Comparison of ENCODE assay signal across 8 cellular contexts in the genomic region with DNA sequence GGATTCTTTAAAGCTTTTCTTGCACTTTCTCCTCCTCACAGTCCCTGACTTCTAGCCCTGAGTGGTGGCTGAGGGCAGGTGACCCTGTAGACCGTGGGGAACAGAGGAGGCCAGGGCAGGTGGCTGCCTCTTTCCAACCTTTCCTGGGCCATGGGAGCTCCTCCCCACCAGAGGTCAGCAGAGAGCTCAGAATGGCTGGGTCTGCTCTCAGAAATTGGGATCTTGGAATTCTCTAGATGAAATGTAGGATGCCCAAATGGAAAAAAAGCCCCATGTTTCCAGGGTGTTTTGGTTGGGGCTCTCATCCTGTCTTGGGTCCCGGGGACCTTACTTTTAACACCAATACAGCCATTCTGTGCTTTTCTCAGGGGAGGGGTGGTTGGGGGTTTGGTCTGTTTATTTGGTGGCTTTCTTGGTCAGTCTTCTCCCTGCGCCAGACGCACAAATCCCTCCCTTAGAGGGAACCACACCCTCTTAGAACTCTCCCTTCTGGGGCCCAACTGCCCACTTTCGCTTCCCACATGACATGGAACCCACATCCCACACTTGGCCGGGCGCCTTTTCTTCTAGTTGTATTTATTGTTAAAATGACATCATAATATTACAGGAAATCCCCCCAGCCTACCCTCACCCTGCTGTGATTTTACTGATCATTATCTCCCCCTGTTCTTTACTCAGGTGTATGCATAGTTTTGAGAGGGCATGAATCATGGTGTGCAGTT. TPM values are rescaled to one million over a fixed set of nuclear protein-coding genes. Genes with fewer than 3 reads are reported as not detected.
A peak's percentile ranks its signal among the peaks of the same experiment; 100 is the strongest.
DNase-seq lines count a peak whose midpoint lies in the region; ATAC-seq and TF ChIP-seq lines count a peak whose summit lies in the region.

No MANE protein-coding gene starts in this region.

- no peak overlapping the region for H4K8ac ChIP-seq in H9 (replicated peaks; ENCODE audit: insufficient read length, low read depth, low read length)

- CTCF ChIA-PET in activated CD4-positive, alpha-beta memory T cell treated with anti-CD3 and anti-CD28 coated beads for 36 hours (lab: Charles Lee): interaction anchor here (0.7 to 2.1 kb wide), 28 partner anchors 10 to 585 kb away, joined by 3 to 14 read pairs (median 4); a partner anchor contains a TSS

- no peak overlapping the region for H2BK12ac ChIP-seq in H9 (ENCODE audit: insufficient read length, low read depth, low read length)

- H3K23ac ChIP-seq in H9 (ENCODE audit: insufficient read length, low read depth, low read length): no peak overlapping the region

- H3K4me2 ChIP-seq in H9 (ENCODE audit: insufficient read depth, insufficient read length, low read length): no peak overlapping the region

- H3K79me2 ChIP-seq in H9 (ENCODE audit: insufficient read depth, low read length): no peaks in the 10 kb centered on the region

- H3K27ac Mint-ChIP-seq in H9 (peak overlapping the region in 1 of 3 experiments; percentile 50; a peak in 2 of 7 replicates), endothelial cell (ENCODE audit: unreplicated experiment) (no peak overlapping the region)
- no peak overlapping the region for H3K27ac Mint-ChIP-seq in activated CD4-positive, alpha-beta memory T cell treated with anti-CD3 and anti-CD28 coated beads for 36 hours

- peaks cover 1% of the 10 kb centered on the region for H3K27me3 Mint-ChIP-seq in H9 (ENCODE audit: low read depth)
- peaks cover 2% of the 10 kb centered on the region for H3K27me3 Mint-ChIP-seq in activated CD4-positive, alpha-beta memory T cell treated with anti-CD3 and anti-CD28 coated beads for 36 hours
- peaks cover 3% of the 10 kb centered on the region for H3K27me3 Mint-ChIP-seq in endothelial cell (ENCODE audit: unreplicated experiment)

- H3K4me1 Mint-ChIP-seq in H9 (peaks cover 25 to 30% of the 10 kb centered on the region in 2 experiments), endothelial cell (ENCODE audit: unreplicated experiment) (peaks cover 29% of the 10 kb centered on the region)
- peaks cover 9% of the 10 kb centered on the region for H3K4me1 Mint-ChIP-seq in activated CD4-positive, alpha-beta memory T cell treated with anti-CD3 and anti-CD28 coated beads for 36 hours (ENCODE audit: low read depth)

- peaks cover 2 to 3% of the 10 kb centered on the region in 2 experiments; a peak in 3 of 5 replicates for H3K9me3 Mint-ChIP-seq in H9
- H3K9me3 Mint-ChIP-seq in activated CD4-positive, alpha-beta memory T cell treated with anti-CD3 and anti-CD28 coated beads for 36 hours: no peaks in the 10 kb centered on the region
- no peaks in the 10 kb centered on the region for H3K9me3 Mint-ChIP-seq in endothelial cell (ENCODE audit: unreplicated experiment)

- no peak overlapping the region for H3K9ac ChIP-seq in H9 (ENCODE audit: extremely low read depth, insufficient read length, low read length)

- no peak overlapping the region for H4K91ac ChIP-seq in H9 (ENCODE audit: insufficient read length, low read depth, low read length)

- intact Hi-C loops in activated CD4-positive, alpha-beta memory T cell treated with anti-CD3 and anti-CD28 coated beads for 36 hours (cut with micrococcal nuclease): loop anchor here (1.0 to 5.0 kb wide), 4 partner anchors 352 to 627 kb away; no protein-coding TSS in a partner anchor
- intact Hi-C loops in transverse colon (cut with DNase I; ENCODE audit: low total_unique reads): loop anchor here (5.0 kb wide), 2 partner anchors 337 to 352 kb away; no protein-coding TSS in a partner anchor

- POLR2A ChIA-PET in activated CD4-positive, alpha-beta memory T cell treated with anti-CD3 and anti-CD28 coated beads for 36 hours (lab: Charles Lee): no interaction called here

- no peak overlapping the region for H3K56ac ChIP-seq in H9 (ENCODE audit: insufficient read length, low read depth, low read length)

- H3T11ph ChIP-seq in H9 (ENCODE audit: low read length): no peak overlapping the region

- H2AK5ac ChIP-seq in H9 (ENCODE audit: insufficient read length, low read length): no peak overlapping the region

- TF ChIP-seq POLR2A in transverse colon (IDR thresholded peaks at IDR 0.05): no peak

- no peak overlapping the region for H2BK120ac ChIP-seq in H9 (ENCODE audit: low read depth, low read length, poor library complexity, severe bottlenecking)

- DNase-seq in CD1c-positive myeloid dendritic cell (ENCODE audit: extremely low spot score) (peak; percentile 60), H9 (peak; percentile 77), NCI-H69 (lab: John Stamatoyannopoulos, UW) (peak; percentile 63), endothelial cell (ENCODE audit: low spot score) (peak; percentile 87), middle frontal gyrus (ENCODE audit: extremely low spot score, low spot score) (peak; percentile 11), transverse colon (peak; percentile 75)
- DNase-seq in activated CD4-positive, alpha-beta memory T cell treated with anti-CD3 and anti-CD28 coated beads for 36 hours: peak; percentile 64

- no peak overlapping the region for H2BK20ac ChIP-seq in H9 (ENCODE audit: low read depth, low read length, poor library complexity, severe bottlenecking)

- H3K4me3 Mint-ChIP-seq in H9: no peak overlapping the region
- no peak overlapping the region for H3K4me3 Mint-ChIP-seq in activated CD4-positive, alpha-beta memory T cell treated with anti-CD3 and anti-CD28 coated beads for 36 hours
- no peak overlapping the region for H3K4me3 Mint-ChIP-seq in endothelial cell (ENCODE audit: unreplicated experiment)

- TF ChIP-seq CTCF in H9 (conservative IDR thresholded peaks at IDR 0.05): peak; percentile 90
- peak; percentile 83 for TF ChIP-seq CTCF in endothelial cell (IDR thresholded peaks at IDR 0.05; ENCODE audit: unreplicated experiment)
- peak; percentile 81 to 88 (median 85) for TF ChIP-seq CTCF in transverse colon (IDR thresholded peaks at IDR 0.05)

- H3K23me2 ChIP-seq in H9 (ENCODE audit: insufficient read length, low read depth, low read length, poor library complexity, severe bottlenecking): no peaks in the 10 kb centered on the region

- H3K36me3 Mint-ChIP-seq in H9 (ENCODE audit: insufficient read depth in 1 of 3, low read depth in 3 of 3) (peaks cover 4 to 7% (median 5%) of the 10 kb centered on the region in 3 experiments; a peak in 5 of 7 replicates), endothelial cell (ENCODE audit: low read depth, unreplicated experiment) (no peaks in the 10 kb centered on the region)
- no peaks in the 10 kb centered on the region for H3K36me3 Mint-ChIP-seq in activated CD4-positive, alpha-beta memory T cell treated with anti-CD3 and anti-CD28 coated beads for 36 hours

- WGBS in H9 (ENCODE audit: extremely low coverage, insufficient read length, low lambda C conversion rate): no CpG with 5 or more reads among the region's 7 CpGs
- WGBS in transverse colon (ENCODE audit: low coverage in 1 of 2), 2 donors: 33 to 38% methylated on average over 7 of the region's 7 CpGs

- no peaks in the 10 kb centered on the region for H3K79me1 ChIP-seq in H9 (ENCODE audit: insufficient read depth, low read depth, low read length, poor library complexity, severe bottlenecking)

- H3K36me3 ChIP-seq in transverse colon: no peaks in the 10 kb centered on the region

- H3K27me3 ChIP-seq in H9 (ENCODE audit: insufficient read depth, low read length) (no peaks in the 10 kb centered on the region), transverse colon (peaks cover 6% of the 10 kb centered on the region)

- no peak overlapping the region for H3K27ac ChIP-seq in H9 (ENCODE audit: insufficient read length, low read depth, low read length)
- H3K27ac ChIP-seq in transverse colon: no peak overlapping the region

- no peak overlapping the region for H2BK15ac ChIP-seq in H9 (ENCODE audit: low read depth, low read length)

- H3K4me3 ChIP-seq in transverse colon: no peak overlapping the region

- no peak for TF ChIP-seq EP300 in transverse colon (IDR thresholded peaks at IDR 0.05; ENCODE audit: low read depth)

- H2AFZ ChIP-seq in H9 (ENCODE audit: low read length): no peak overlapping the region

- H3K18ac ChIP-seq in H9 (ENCODE audit: insufficient read length, low read depth, low read length): no peak overlapping the region

- no peak overlapping the region for H4K5ac ChIP-seq in H9 (ENCODE audit: insufficient read length, low read depth, low read length)

- H3K4ac ChIP-seq in H9 (ENCODE audit: low read depth, low read length): no peak overlapping the region

- in situ Hi-C loops in transverse colon (cut with MboI; ENCODE audit: low pct_ligation_motif_present in 1 of 4, low pct_unique_long_range_greater_than_20kb in 1 of 4, low sequenced_read_pairs in 3 of 4): loop anchor here (5.0 to 25.0 kb wide), 12 partner anchors 64 to 633 kb away; a partner anchor contains a TSS

- H3K4me1 ChIP-seq in H9 (ENCODE audit: insufficient read depth, low read length) (no peaks in the 10 kb centered on the region), transverse colon (peaks cover 0 to 8% (median 0%) of the 10 kb centered on the region in 4 donors)

- ATAC-seq in HG03520 (IDR thresholded peaks at IDR 0.05; ENCODE audit: unreplicated experiment): no peak

- H3K9me3 ChIP-seq in H9 (ENCODE audit: control insufficient read depth, low read depth, low read length): no peaks in the 10 kb centered on the region
- no peaks in the 10 kb centered on the region for H3K9me3 ChIP-seq in transverse colon

- no peaks in the 10 kb centered on the region for H4K20me1 ChIP-seq in H9 (ENCODE audit: control insufficient read depth, insufficient read depth, insufficient read length)

- no peak overlapping the region for H2BK5ac ChIP-seq in H9 (ENCODE audit: insufficient read length, low read length)

- no peak overlapping the region for H3K14ac ChIP-seq in H9 (ENCODE audit: insufficient read depth, low read length)

RNA-seq across cellular contexts. Expression of a gene that starts 17.9 kb away (rescaled TPM):
- 918 and 920 TPM in 2 replicates for total RNA-seq in H9 (2021)
- total RNA-seq in activated CD4-positive, alpha-beta memory T cell treated with anti-CD3 and anti-CD28 coated beads for 36 hours: 100 to 1,000 TPM; 658 to 692 TPM
- 1,989 TPM for total RNA-seq in endothelial cell (ENCODE audit: unreplicated experiment)
- total RNA-seq in transverse colon: 100 to 1,000 TPM; 501 to 716 (median 535) TPM

RNA-seq across cellular contexts. Expression of a gene that starts 19.8 kb away (rescaled TPM):
- total RNA-seq in H9 (2021) (8.6 and 11.3 TPM in 2 replicates), endothelial cell (ENCODE audit: unreplicated experiment) (4.9 TPM), transverse colon (1 to 10 TPM in 1 of 4 donors, under 1 TPM in 1, not detected in 2; 0.55 to 1.1 TPM)
- 1 to 10 TPM; 1.1 to 1.3 TPM for total RNA-seq in activated CD4-positive, alpha-beta memory T cell treated with anti-CD3 and anti-CD28 coated beads for 36 hours

Comparison
In these comparisons a context has a peak if more than half of its experiments do, and no peak if none do; other contexts are left out.
1. DNase-seq: peak in every context shown above with its lines; median percentile 87 in endothelial cell; 77 in H9; 75 in transverse colon; 64 in activated CD4-positive, alpha-beta memory T cell treated with anti-CD3 and anti-CD28 coated beads for 36 hours; 63 in NCI-H69; 60 in CD1c-positive myeloid dendritic cell; 11 in middle frontal gyrus.